Comparison of ENCODE assay signal across 8 cellular contexts in the genomic region with DNA sequence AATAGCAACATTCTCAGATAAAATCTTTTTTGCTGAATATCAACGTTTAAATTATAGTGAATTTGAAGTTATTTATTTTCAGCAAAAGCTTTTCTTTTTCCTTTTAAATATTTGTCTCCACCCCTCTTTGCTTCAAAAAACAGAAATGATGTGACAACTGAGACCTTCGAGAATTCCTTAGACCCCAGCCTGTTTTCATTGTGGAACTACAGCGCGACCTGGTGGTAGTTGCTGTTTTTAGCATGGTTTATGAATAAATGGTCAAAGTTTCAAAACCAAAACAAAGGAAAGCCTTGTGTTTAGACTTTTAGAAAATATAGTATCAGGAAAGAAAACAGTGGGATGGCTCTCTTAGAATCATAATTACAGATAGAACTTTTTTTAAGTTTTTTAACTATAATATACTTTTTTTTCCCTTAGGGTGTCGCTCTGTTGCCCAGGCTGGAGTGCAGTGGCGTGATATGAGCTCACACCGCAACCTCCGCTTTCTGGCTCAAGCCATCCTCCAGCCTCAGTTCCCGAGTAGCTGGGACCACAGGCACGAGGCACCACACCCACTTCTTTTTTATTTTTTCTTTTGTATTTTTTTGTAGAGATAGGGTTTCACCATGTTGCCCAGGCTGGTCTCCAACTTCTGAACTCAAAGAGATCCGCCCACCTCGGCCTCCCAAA. TPM values are rescaled to one million over a fixed set of nuclear protein-coding genes. Genes with fewer than 3 reads are reported as not detected.
DNase-seq lines count a peak whose midpoint lies in the region; ATAC-seq, FAIRE-seq and TF ChIP-seq lines count a peak whose summit lies in the region.

No MANE protein-coding gene starts in this region.

- no peaks in the 10 kb centered on the region for H3K9me3 ChIP-seq in right cardiac atrium (ENCODE audit: control insufficient read depth, low read length)
- no peaks in the 10 kb centered on the region for H3K9me3 ChIP-seq in sigmoid colon

- no peak for TF ChIP-seq POLR2A in sigmoid colon (IDR thresholded peaks at IDR 0.05)

- no peak overlapping the region for H3K4me3 ChIP-seq in right cardiac atrium (ENCODE audit: low read length)
- H3K4me3 ChIP-seq in sigmoid colon = no peak overlapping the region

- intact Hi-C loops in right cardiac atrium (cut with DNase I) = loop anchor here (2.0 to 10.0 kb wide), 5 partner anchors 478 to 576 kb away; no protein-coding TSS in a partner anchor
- intact Hi-C loops in sigmoid colon (cut with DNase I) = loop anchor here (2.0 kb wide), 2 partner anchors 72 to 428 kb away; no protein-coding TSS in a partner anchor

- H3K27me3 ChIP-seq in right cardiac atrium (ENCODE audit: control insufficient read depth, insufficient read depth) = no peaks in the 10 kb centered on the region
- H3K27me3 ChIP-seq in sigmoid colon = no peaks in the 10 kb centered on the region

- TF ChIP-seq CTCF in GM12873 (IDR thresholded peaks at IDR 0.05; ENCODE audit: insufficient read depth, low read depth, low read length, missing control alignments) = peak; percentile 70
- TF ChIP-seq CTCF in sigmoid colon (IDR thresholded peaks at IDR 0.05) = peak; percentile 40 to 72 (median 64)

- H3K36me3 ChIP-seq in sigmoid colon = no peaks in the 10 kb centered on the region

- TF ChIP-seq EP300 in sigmoid colon (IDR thresholded peaks at IDR 0.05) = no peak

- peak; percentile 55 for DNase-seq in HK-2 (ENCODE audit: unreplicated experiment)
- DNase-seq in RKO (ENCODE audit: low spot score) = peak; percentile 52
- peak; percentile 55 for DNase-seq in amniotic epithelial cell (ENCODE audit: low read depth)
- DNase-seq in right cardiac atrium = peak; percentile 43 to 84 (median 60)
- no peak for DNase-seq in sigmoid colon

- H3K4me1 ChIP-seq in right cardiac atrium (ENCODE audit: control insufficient read depth, insufficient read depth, low read length) (no peaks in the 10 kb centered on the region), sigmoid colon (peaks cover 0 to 4% (median 0%) of the 10 kb centered on the region in 4 donors)

- H3K27ac ChIP-seq in right cardiac atrium (ENCODE audit: low read length) (no peak overlapping the region), sigmoid colon (no peak overlapping the region)

- WGBS in right cardiac atrium = 39% methylated on average over 12 of the region's 12 CpGs
- WGBS in sigmoid colon, 2 donors = 37 to 50% methylated on average over 12 of the region's 12 CpGs

- FAIRE-seq in A204.1 (lab: Jason Lieb, UNC) = peak; percentile 94

- peak; percentile 67 to 68 for ATAC-seq in right cardiac atrium
- no peak for ATAC-seq in esophagus mucosa

RNA-seq across cellular contexts. Expression of a gene that starts 26.8 kb away (rescaled TPM):
- total RNA-seq in right cardiac atrium = 10 to 100 TPM; 27.4 to 31.3 (median 28.5) TPM
- 10.9 TPM for polyA plus RNA-seq in right cardiac atrium
- 10 to 100 TPM; 12.2 to 23.8 (median 20.9) TPM for total RNA-seq in sigmoid colon
- polyA plus RNA-seq in sigmoid colon = 10 to 100 TPM in 1 of 3 donors, 1 to 10 TPM in 2; 6.0 to 11.6 (median 9.6) TPM
- total RNA-seq in esophagus mucosa = 18.1 TPM
